Comparison of ENCODE assay signal across 9 cellular contexts in the genomic region with DNA sequence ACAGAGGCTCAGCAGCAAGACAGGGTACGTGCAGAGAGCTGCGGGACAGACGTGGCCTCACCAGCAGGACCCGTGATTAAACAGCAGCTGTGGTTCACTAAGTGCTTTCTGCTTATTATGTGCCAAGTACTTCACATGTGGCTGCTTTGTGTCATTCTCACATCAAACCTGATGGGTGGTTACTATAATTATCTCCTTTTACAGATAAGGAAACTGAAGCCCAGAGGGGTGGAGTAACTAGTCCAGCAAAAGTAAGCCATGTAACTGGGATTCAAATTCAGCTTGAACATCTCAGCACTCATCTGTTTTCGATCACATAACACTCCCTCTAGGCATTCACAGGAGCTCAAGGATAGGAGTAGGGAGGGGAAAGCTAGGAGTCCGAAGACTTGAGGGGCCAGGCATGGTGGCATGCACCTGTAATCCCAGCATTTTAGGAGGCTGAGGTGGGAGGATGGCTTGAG. TPM values are rescaled to one million over a fixed set of nuclear protein-coding genes. Genes with fewer than 3 reads are reported as not detected.
DNase-seq lines count a peak whose midpoint lies in the region; ATAC-seq and TF ChIP-seq lines count a peak whose summit lies in the region.
"Had no signal": no experiment of that assay in that cellular context is flagged by ENCODE, and none has a peak within 500 bp of the region (broad histone marks: within the 10 kb centered on the region; RNA-seq: fewer than 3 reads in every experiment).

No MANE protein-coding gene starts in this region.

- H3K27me3 ChIP-seq in BLaER1 (no peaks in the 10 kb centered on the region), endodermal cell (ENCODE audit: control insufficient read depth, insufficient read depth, low read length, poor library complexity, severe bottlenecking) (no peaks in the 10 kb centered on the region)

- H3K4me3 ChIP-seq in BLaER1 = no peak overlapping the region
- no peak overlapping the region for H3K4me3 ChIP-seq in OCI-LY7 (ENCODE audit: low read depth, low read length, poor library complexity, severe bottlenecking)
- H3K4me3 ChIP-seq in endodermal cell (ENCODE audit: low read length) = no peak overlapping the region

- ATAC-seq in HG03442 (IDR thresholded peaks at IDR 0.05; ENCODE audit: unreplicated experiment) = peak; percentile 49

- TF ChIP-seq CTCF in OCI-LY7 (conservative IDR thresholded peaks at IDR 0.05; ENCODE audit: low read length) = no peak
- no peak for TF ChIP-seq CTCF in endodermal cell (conservative IDR thresholded peaks at IDR 0.05)

- peaks cover 61% of the 10 kb centered on the region for H3K4me1 ChIP-seq in BLaER1
- peaks cover 18% of the 10 kb centered on the region for H3K4me1 ChIP-seq in OCI-LY7 (ENCODE audit: insufficient read depth, low read length, poor library complexity, severe bottlenecking)
- H3K4me1 ChIP-seq in endodermal cell (ENCODE audit: control insufficient read depth, insufficient read depth, low read length) = no peaks in the 10 kb centered on the region

- H3K4me3 Mint-ChIP-seq in immature natural killer cell = peak overlapping the region; percentile 49 to 83 (median 76)
- H3K4me3 Mint-ChIP-seq in endodermal cell = no peak overlapping the region
- H3K4me3 Mint-ChIP-seq: stimulated activated naive CD8-positive, alpha-beta T cell treated with anti-CD3 and anti-CD28 coated beads, Interleukin-15, Interleukin-2, amounts not matched to agents 100 ng/mL and 50 ng/mL, for 24 hours had no signal

- H3K36me3 Mint-ChIP-seq in immature natural killer cell = peaks cover 0 to 4% (median 0%) of the 10 kb centered on the region in 3 donors
- H3K36me3 Mint-ChIP-seq in endodermal cell (ENCODE audit: low read depth) = no peaks in the 10 kb centered on the region

- CTCF ChIA-PET in OCI-LY7 (lab: Charles Lee; ENCODE audit: unreplicated experiment) = no interaction called here

- no TSS peak for BruUV-seq in OCI-LY7 (replicated peaks; lab: Mats Ljungman, UMichigan)

- H2AFZ ChIP-seq in OCI-LY7 (ENCODE audit: low read length) = no peak overlapping the region

- H3K9me3 ChIP-seq in BLaER1 = no peaks in the 10 kb centered on the region; the same call in 1 of the 2 replicates
- no peaks in the 10 kb centered on the region for H3K9me3 ChIP-seq in OCI-LY7 (ENCODE audit: low read length)
- H3K9me3 ChIP-seq in endodermal cell (ENCODE audit: control insufficient read depth, low read length) = no peaks in the 10 kb centered on the region

- H3K27ac ChIP-seq in BLaER1 (no peak overlapping the region), OCI-LY7 (ENCODE audit: low read depth, low read length, poor library complexity, severe bottlenecking) (no peak overlapping the region), endodermal cell (ENCODE audit: low read depth, low read length) (no peak overlapping the region)

- H3K79me2 ChIP-seq in OCI-LY7 (ENCODE audit: insufficient read depth, low read depth, low read length) = no peaks in the 10 kb centered on the region

- peaks cover 38 to 47% of the 10 kb centered on the region in 2 donors for H3K4me1 Mint-ChIP-seq in immature natural killer cell
- H3K4me1 Mint-ChIP-seq in endodermal cell = peaks cover 3% of the 10 kb centered on the region

- H3K27ac Mint-ChIP-seq in immature natural killer cell = peak overlapping the region; percentile 83 to 94 (median 90)
- no peak overlapping the region for H3K27ac Mint-ChIP-seq in endodermal cell
- H3K27ac Mint-ChIP-seq: stimulated activated naive CD8-positive, alpha-beta T cell treated with anti-CD3 and anti-CD28 coated beads, Interleukin-15, Interleukin-2, amounts not matched to agents 100 ng/mL and 50 ng/mL, for 24 hours had no signal

- POLR2A ChIA-PET in OCI-LY7 (lab: Charles Lee) = no interaction called here

- H4K20me1 ChIP-seq in BLaER1 (peaks cover 15% of the 10 kb centered on the region), OCI-LY7 (ENCODE audit: insufficient read depth, low read length) (no peaks in the 10 kb centered on the region)

- no peaks in the 10 kb centered on the region for H3K9me2 ChIP-seq in OCI-LY7 (ENCODE audit: insufficient read depth, low read length)

- H3K9me3 Mint-ChIP-seq in immature natural killer cell (no peaks in the 10 kb centered on the region), endodermal cell (peaks cover 20% of the 10 kb centered on the region)
- H3K9me3 Mint-ChIP-seq: stimulated activated naive CD8-positive, alpha-beta T cell treated with anti-CD3 and anti-CD28 coated beads, Interleukin-15, Interleukin-2, amounts not matched to agents 100 ng/mL and 50 ng/mL, for 24 hours had no signal

- intact Hi-C loops in OCI-LY7 (cut with micrococcal nuclease; ENCODE audit: unreplicated experiment) = no loop called here

- DNase-seq in OCI-LY7 (ENCODE audit: low spot score) (peak; percentile 18), immature natural killer cell (peak; percentile 51 to 73 (median 52)), endodermal cell (no peak), NCI-H1694 treated with DMSO at 0.1 percent for 48 hours (lab: John Stamatoyannopoulos, UW) (no peak)
- no peak for DNase-seq in activated CD4-positive, CD25-positive, alpha-beta regulatory T cell (lab: John Stamatoyannopoulos, UW)
- no peak for DNase-seq in activated CD4-positive, CD25-positive, alpha-beta regulatory T cell treated with anti-CD3 and anti-CD28 coated beads, Interleukin-2, amount 50 U/mL, for 72 hours

- H3K9ac ChIP-seq in BLaER1 (no peak overlapping the region; the same call in 1 of the 2 replicates), endodermal cell (ENCODE audit: extremely low read depth, low read length, poor library complexity, severe bottlenecking) (no peak overlapping the region)

- 84 to 95% methylated on average over 5 to 6 of the region's 6 CpGs for WGBS in endodermal cell (ENCODE audit: insufficient coverage in 1 of 2, insufficient read length in 1 of 2), 2 experiments

- H3K36me3 ChIP-seq in BLaER1 (no peaks in the 10 kb centered on the region), OCI-LY7 (ENCODE audit: insufficient read depth, low read length) (no peaks in the 10 kb centered on the region), endodermal cell (ENCODE audit: control insufficient read depth, insufficient read depth, low read length) (no peaks in the 10 kb centered on the region)

- H3K27me3 Mint-ChIP-seq in immature natural killer cell (ENCODE audit: low read depth in 3 of 3) (peaks cover 4 to 11% (median 10%) of the 10 kb centered on the region in 3 donors), endodermal cell (ENCODE audit: insufficient read depth) (no peaks in the 10 kb centered on the region)
- H3K27me3 Mint-ChIP-seq: stimulated activated naive CD8-positive, alpha-beta T cell treated with anti-CD3 and anti-CD28 coated beads, Interleukin-15, Interleukin-2, amounts not matched to agents 100 ng/mL and 50 ng/mL, for 24 hours had no signal

- H3K4me2 ChIP-seq in BLaER1 = peak overlapping the region; percentile 88
- H3K4me2 ChIP-seq in OCI-LY7 (ENCODE audit: low read length) = no peak overlapping the region

RNA-seq across cellular contexts. Expression of a gene that starts 50.8 kb away (rescaled TPM):
- 35.5 and 35.7 TPM in 2 replicates for total RNA-seq in OCI-LY7 (2014; rRNA removed; shearing (Covaris generic))
- total RNA-seq in OCI-LY7 (2022) = 113 and 116 TPM in 2 replicates
- polyA plus RNA-seq in immature natural killer cell = 1 to 10 TPM in 2 of 3 donors, under 1 TPM in 1; 0.81 to 1.6 (median 1.3) TPM
- 100 to 1,000 TPM; 119 to 146 TPM for total RNA-seq in endodermal cell
- polyA plus RNA-seq in endodermal cell (2013, experiment 1 of 2) = 182 TPM
- 170 TPM for polyA plus RNA-seq in endodermal cell (2013, experiment 2 of 2)

RNA-seq across cellular contexts. Expression of a gene that starts 51.3 kb away (rescaled TPM):
- 72.5 and 78.5 TPM in 2 replicates for total RNA-seq in OCI-LY7 (2014; rRNA removed; shearing (Covaris generic))
- 251 and 258 TPM in 2 replicates for total RNA-seq in OCI-LY7 (2022)
- 100 to 1,000 TPM in 2 of 3 donors, 10 to 100 TPM in 1; 41.4 to 266 (median 103) TPM for polyA plus RNA-seq in immature natural killer cell
- total RNA-seq in endodermal cell = 100 to 1,000 TPM; 233 to 293 TPM
- polyA plus RNA-seq in endodermal cell (2013, experiment 1 of 2) = 164 TPM
- polyA plus RNA-seq in endodermal cell (2013, experiment 2 of 2) = 150 TPM

Comparison
In these comparisons a context has a peak if more than half of its experiments do, and no peak if none do; other contexts are left out.
1. DNase-seq: peak in OCI-LY7 (single experiment) and immature natural killer cell (3 of 3); none in endodermal cell (single experiment), NCI-H1694 treated with DMSO at 0.1 percent for 48 hours (single experiment), activated CD4-positive, CD25-positive, alpha-beta regulatory T cell (0 of 4) and activated CD4-positive, CD25-positive, alpha-beta regulatory T cell treated with anti-CD3 and anti-CD28 coated beads, Interleukin-2, amount 50 U/mL, for 72 hours (single experiment).